ENCODE assay signal across 1 cellular context in the genomic region with DNA sequence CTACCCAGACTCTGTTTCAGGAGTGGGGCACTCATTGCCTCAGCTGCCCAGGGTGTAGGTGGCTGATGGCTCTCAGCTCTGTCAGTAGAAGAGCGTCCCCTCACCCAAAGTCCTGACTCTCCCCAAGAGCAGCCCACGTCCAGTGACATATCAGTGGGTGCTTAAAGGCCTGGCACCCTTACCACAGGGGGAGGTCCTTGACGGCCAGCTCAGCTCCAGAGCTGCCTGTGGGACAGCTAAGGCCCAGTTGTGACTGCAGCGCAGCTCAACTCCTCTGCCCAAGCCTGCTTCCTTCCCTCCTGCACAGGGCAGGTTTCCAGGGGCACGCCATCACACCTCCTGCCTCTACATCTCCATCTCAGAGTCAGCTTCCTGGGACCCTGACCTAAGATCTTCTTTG.
TF ChIP-seq lines count a peak whose summit lies in the region.

No MANE protein-coding gene starts in this region.

TF ChIP-seq in H1, 55 proteins besides CTCF, POLR2A, EP300 and RAD21:
- TF ChIP-seq SAP30 (IDR thresholded peaks at IDR 0.05; ENCODE audit: insufficient read depth, insufficient replicate concordance, low read length) = no peak
- no peak for TF ChIP-seq SP1 (IDR thresholded peaks at IDR 0.05; ENCODE audit: low read depth, low read length)
- TF ChIP-seq TAF7 (optimal IDR thresholded peaks at IDR 0.05; ENCODE audit: borderline replicate concordance, low read depth, low read length) = no peak
- no peak for TF ChIP-seq SUZ12 (IDR thresholded peaks at IDR 0.05; ENCODE audit: low read length)
- TF ChIP-seq ZNF274 (IDR thresholded peaks at IDR 0.05; ENCODE audit: borderline replicate concordance, extremely low read depth, low read length) = no peak
- no peak for TF ChIP-seq GABPA (IDR thresholded peaks at IDR 0.05; ENCODE audit: borderline replicate concordance, insufficient read depth, low read length)
- no peak for TF ChIP-seq BRCA1 (IDR thresholded peaks at IDR 0.05; ENCODE audit: low read depth, low read length)
- TF ChIP-seq KDM5A (IDR thresholded peaks at IDR 0.05; ENCODE audit: low read length) = no peak
- no peak for TF ChIP-seq FOSL1 (IDR thresholded peaks at IDR 0.05; ENCODE audit: insufficient read depth, low read depth, low read length)
- no peak for TF ChIP-seq CBX8 (IDR thresholded peaks at IDR 0.05; ENCODE audit: borderline replicate concordance, low read depth, low read length)
- TF ChIP-seq TBP (IDR thresholded peaks at IDR 0.05; ENCODE audit: low read depth, low read length) = no peak
- no peak for TF ChIP-seq CBX5 (IDR thresholded peaks at IDR 0.05; ENCODE audit: low read depth, low read length)
- TF ChIP-seq CTBP2 (IDR thresholded peaks at IDR 0.05; ENCODE audit: borderline replicate concordance, insufficient read depth, insufficient read length, low read length) = no peak
- no peak for TF ChIP-seq SP4 (IDR thresholded peaks at IDR 0.05; ENCODE audit: low read length)
- no peak for TF ChIP-seq CREB1 (IDR thresholded peaks at IDR 0.05)
- no peak for TF ChIP-seq PHF8 (conservative IDR thresholded peaks at IDR 0.05; ENCODE audit: low read depth, low read length)
- no peak for TF ChIP-seq POU5F1 (IDR thresholded peaks at IDR 0.05; ENCODE audit: low read depth, low read length)
- TF ChIP-seq YY1 (IDR thresholded peaks at IDR 0.05; ENCODE audit: low read depth, low read length) = no peak
- TF ChIP-seq JUN (IDR thresholded peaks at IDR 0.05; ENCODE audit: low read depth, low read length) = no peak
- no peak for TF ChIP-seq BACH1 (IDR thresholded peaks at IDR 0.05; ENCODE audit: low read length)
TF ChIP-seq in H1: peak in this region for 0.
